Comparison of ENCODE assay signal across 1 cellular context in genomic region chr4:87006531-87007344, GRCh38.
TF ChIP-seq lines count a peak whose summit lies in the region.

No MANE protein-coding gene starts in this region.

TF ChIP-seq in HepG2, 621 proteins besides CTCF, POLR2A, EP300 and RAD21 (continued from another document and continues in another):
- TF ChIP-seq GPBP1L1 (CRISPR knock-in tag; IDR thresholded peaks at IDR 0.05) (no peak), ZNF672 (CRISPR knock-in tag; IDR thresholded peaks at IDR 0.05) (no peak), MAZ (IDR thresholded peaks at IDR 0.05; ENCODE audit: borderline replicate concordance, low read depth, low read length) (peak; percentile 73; the same call in 1 of the 2 replicates), MAZ (CRISPR knock-in tag; IDR thresholded peaks at IDR 0.05; ENCODE audit: low read depth) (peak; percentile 81), RNF219 (CRISPR knock-in tag; IDR thresholded peaks at IDR 0.05) (no peak; the same call in 1 of the 2 replicates), ARNT (IDR thresholded peaks at IDR 0.05) (no peak), ZNF703 (CRISPR knock-in tag; IDR thresholded peaks at IDR 0.05; ENCODE audit: borderline replicate concordance) (peak; percentile 95), ZNF687 (CRISPR knock-in tag; IDR thresholded peaks at IDR 0.05) (peak; percentile 95), NFKBIZ (CRISPR knock-in tag; IDR thresholded peaks at IDR 0.05) (no peak), ZNF556 (CRISPR knock-in tag; IDR thresholded peaks at IDR 0.05; ENCODE audit: borderline replicate concordance) (peak; percentile 46; the same call in 1 of the 2 replicates), WIZ (CRISPR knock-in tag; IDR thresholded peaks at IDR 0.05) (0 out of 2 replicates have a peak, but pooled peaks have one; percentile 16), ELF4 (CRISPR knock-in tag; IDR thresholded peaks at IDR 0.05; ENCODE audit: borderline replicate concordance) (peak; percentile 80; the same call in 1 of the 2 replicates), BHLHE40 (IDR thresholded peaks at IDR 0.05; ENCODE audit: low read length) (peak; percentile 90), CENPX (CRISPR knock-in tag; IDR thresholded peaks at IDR 0.05) (no peak), ADNP (CRISPR knock-in tag; IDR thresholded peaks at IDR 0.05) (no peak), NR2C2 (CRISPR knock-in tag; IDR thresholded peaks at IDR 0.05; ENCODE audit: borderline replicate concordance) (peak; percentile 42), ONECUT2 (CRISPR knock-in tag; IDR thresholded peaks at IDR 0.05) (no peak), RFX3 (CRISPR knock-in tag; IDR thresholded peaks at IDR 0.05) (no peak), HOXA3 (CRISPR knock-in tag; IDR thresholded peaks at IDR 0.05) (peak; percentile 66), CHD2 (IDR thresholded peaks at IDR 0.05; ENCODE audit: low read depth, low read length) (no peak; the same call in 1 of the 2 replicates), ZNF510 (CRISPR knock-in tag; IDR thresholded peaks at IDR 0.05; ENCODE audit: low read depth) (no peak), HOXA5 (CRISPR knock-in tag; IDR thresholded peaks at IDR 0.05) (peak; percentile 85; the same call in 1 of the 2 replicates), RARA (CRISPR knock-in tag; IDR thresholded peaks at IDR 0.05) (peak; percentile 11), MED13 (CRISPR knock-in tag; IDR thresholded peaks at IDR 0.05) (no peak), MYNN (CRISPR knock-in tag; IDR thresholded peaks at IDR 0.05; ENCODE audit: low read depth) (0 out of 2 replicates have a peak, but pooled peaks have one; percentile 53), ZNF775 (CRISPR knock-in tag; IDR thresholded peaks at IDR 0.05; ENCODE audit: borderline replicate concordance) (no peak), ZNF136 (CRISPR knock-in tag; IDR thresholded peaks at IDR 0.05; ENCODE audit: low read depth) (peak; percentile 68; the same call in 1 of the 2 replicates), ZNF33B (CRISPR knock-in tag; IDR thresholded peaks at IDR 0.05) (peak; percentile 67; the same call in 1 of the 2 replicates), ISX (CRISPR knock-in tag; conservative IDR thresholded peaks at IDR 0.05) (peak; percentile 37; the same call in 1 of the 2 replicates), ZFY (CRISPR knock-in tag; IDR thresholded peaks at IDR 0.05) (peak; percentile 77), ZFP37 (CRISPR knock-in tag; IDR thresholded peaks at IDR 0.05; ENCODE audit: borderline replicate concordance) (0 out of 2 replicates have a peak, but pooled peaks have one; percentile 34), ZFP62 (CRISPR knock-in tag; IDR thresholded peaks at IDR 0.05) (no peak)
- TF ChIP-seq, protein P1, sequence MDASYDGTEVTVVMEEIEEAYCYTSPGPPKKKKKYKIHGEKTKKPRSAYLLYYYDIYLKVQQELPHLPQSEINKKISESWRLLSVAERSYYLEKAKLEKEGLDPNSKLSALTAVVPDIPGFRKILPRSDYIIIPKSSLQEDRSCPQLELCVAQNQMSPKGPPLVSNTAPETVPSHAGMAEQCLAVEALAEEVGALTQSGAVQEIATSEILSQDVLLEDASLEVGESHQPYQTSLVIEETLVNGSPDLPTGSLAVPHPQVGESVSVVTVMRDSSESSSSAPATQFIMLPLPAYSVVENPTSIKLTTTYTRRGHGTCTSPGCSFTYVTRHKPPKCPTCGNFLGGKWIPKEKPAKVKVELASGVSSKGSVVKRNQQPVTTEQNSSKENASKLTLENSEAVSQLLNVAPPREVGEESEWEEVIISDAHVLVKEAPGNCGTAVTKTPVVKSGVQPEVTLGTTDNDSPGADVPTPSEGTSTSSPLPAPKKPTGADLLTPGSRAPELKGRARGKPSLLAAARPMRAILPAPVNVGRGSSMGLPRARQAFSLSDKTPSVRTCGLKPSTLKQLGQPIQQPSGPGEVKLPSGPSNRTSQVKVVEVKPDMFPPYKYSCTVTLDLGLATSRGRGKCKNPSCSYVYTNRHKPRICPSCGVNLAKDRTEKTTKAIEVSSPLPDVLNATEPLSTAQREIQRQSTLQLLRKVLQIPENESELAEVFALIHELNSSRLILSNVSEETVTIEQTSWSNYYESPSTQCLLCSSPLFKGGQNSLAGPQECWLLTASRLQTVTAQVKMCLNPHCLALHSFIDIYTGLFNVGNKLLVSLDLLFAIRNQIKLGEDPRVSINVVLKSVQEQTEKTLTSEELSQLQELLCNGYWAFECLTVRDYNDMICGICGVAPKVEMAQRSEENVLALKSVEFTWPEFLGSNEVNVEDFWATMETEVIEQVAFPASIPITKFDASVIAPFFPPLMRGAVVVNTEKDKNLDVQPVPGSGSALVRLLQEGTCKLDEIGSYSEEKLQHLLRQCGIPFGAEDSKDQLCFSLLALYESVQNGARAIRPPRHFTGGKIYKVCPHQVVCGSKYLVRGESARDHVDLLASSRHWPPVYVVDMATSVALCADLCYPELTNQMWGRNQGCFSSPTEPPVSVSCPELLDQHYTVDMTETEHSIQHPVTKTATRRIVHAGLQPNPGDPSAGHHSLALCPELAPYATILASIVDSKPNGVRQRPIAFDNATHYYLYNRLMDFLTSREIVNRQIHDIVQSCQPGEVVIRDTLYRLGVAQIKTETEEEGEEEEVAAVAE (CRISPR knock-in tag; IDR thresholded peaks at IDR 0.05; ENCODE audit: borderline replicate concordance): no peak
- TF ChIP-seq, protein P2, sequence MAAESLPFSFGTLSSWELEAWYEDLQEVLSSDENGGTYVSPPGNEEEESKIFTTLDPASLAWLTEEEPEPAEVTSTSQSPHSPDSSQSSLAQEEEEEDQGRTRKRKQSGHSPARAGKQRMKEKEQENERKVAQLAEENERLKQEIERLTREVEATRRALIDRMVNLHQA (CRISPR knock-in tag; IDR thresholded peaks at IDR 0.05): no peak; the same call in 1 of the 2 replicates
- TF ChIP-seq, protein P3, sequence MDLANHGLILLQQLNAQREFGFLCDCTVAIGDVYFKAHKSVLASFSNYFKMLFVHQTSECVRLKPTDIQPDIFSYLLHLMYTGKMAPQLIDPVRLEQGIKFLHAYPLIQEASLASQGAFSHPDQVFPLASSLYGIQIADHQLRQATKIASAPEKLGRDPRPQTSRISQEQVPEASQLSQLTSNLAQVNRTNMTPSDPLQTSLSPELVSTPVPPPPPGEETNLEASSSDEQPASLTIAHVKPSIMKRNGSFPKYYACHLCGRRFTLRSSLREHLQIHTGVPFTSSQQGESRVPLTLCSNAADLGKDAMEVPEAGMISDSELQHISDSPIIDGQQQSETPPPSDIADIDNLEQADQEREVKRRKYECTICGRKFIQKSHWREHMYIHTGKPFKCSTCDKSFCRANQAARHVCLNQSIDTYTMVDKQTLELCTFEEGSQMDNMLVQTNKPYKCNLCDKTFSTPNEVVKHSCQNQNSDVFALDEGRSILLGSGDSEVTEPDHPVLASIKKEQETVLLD (CRISPR knock-in tag; IDR thresholded peaks at IDR 0.05; ENCODE audit: low read depth): peak; percentile 76
- TF ChIP-seq, protein P4, sequence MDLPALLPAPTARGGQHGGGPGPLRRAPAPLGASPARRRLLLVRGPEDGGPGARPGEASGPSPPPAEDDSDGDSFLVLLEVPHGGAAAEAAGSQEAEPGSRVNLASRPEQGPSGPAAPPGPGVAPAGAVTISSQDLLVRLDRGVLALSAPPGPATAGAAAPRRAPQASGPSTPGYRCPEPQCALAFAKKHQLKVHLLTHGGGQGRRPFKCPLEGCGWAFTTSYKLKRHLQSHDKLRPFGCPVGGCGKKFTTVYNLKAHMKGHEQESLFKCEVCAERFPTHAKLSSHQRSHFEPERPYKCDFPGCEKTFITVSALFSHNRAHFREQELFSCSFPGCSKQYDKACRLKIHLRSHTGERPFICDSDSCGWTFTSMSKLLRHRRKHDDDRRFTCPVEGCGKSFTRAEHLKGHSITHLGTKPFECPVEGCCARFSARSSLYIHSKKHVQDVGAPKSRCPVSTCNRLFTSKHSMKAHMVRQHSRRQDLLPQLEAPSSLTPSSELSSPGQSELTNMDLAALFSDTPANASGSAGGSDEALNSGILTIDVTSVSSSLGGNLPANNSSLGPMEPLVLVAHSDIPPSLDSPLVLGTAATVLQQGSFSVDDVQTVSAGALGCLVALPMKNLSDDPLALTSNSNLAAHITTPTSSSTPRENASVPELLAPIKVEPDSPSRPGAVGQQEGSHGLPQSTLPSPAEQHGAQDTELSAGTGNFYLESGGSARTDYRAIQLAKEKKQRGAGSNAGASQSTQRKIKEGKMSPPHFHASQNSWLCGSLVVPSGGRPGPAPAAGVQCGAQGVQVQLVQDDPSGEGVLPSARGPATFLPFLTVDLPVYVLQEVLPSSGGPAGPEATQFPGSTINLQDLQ (CRISPR knock-in tag; IDR thresholded peaks at IDR 0.05): peak; percentile 82
- TF ChIP-seq, protein P5, sequence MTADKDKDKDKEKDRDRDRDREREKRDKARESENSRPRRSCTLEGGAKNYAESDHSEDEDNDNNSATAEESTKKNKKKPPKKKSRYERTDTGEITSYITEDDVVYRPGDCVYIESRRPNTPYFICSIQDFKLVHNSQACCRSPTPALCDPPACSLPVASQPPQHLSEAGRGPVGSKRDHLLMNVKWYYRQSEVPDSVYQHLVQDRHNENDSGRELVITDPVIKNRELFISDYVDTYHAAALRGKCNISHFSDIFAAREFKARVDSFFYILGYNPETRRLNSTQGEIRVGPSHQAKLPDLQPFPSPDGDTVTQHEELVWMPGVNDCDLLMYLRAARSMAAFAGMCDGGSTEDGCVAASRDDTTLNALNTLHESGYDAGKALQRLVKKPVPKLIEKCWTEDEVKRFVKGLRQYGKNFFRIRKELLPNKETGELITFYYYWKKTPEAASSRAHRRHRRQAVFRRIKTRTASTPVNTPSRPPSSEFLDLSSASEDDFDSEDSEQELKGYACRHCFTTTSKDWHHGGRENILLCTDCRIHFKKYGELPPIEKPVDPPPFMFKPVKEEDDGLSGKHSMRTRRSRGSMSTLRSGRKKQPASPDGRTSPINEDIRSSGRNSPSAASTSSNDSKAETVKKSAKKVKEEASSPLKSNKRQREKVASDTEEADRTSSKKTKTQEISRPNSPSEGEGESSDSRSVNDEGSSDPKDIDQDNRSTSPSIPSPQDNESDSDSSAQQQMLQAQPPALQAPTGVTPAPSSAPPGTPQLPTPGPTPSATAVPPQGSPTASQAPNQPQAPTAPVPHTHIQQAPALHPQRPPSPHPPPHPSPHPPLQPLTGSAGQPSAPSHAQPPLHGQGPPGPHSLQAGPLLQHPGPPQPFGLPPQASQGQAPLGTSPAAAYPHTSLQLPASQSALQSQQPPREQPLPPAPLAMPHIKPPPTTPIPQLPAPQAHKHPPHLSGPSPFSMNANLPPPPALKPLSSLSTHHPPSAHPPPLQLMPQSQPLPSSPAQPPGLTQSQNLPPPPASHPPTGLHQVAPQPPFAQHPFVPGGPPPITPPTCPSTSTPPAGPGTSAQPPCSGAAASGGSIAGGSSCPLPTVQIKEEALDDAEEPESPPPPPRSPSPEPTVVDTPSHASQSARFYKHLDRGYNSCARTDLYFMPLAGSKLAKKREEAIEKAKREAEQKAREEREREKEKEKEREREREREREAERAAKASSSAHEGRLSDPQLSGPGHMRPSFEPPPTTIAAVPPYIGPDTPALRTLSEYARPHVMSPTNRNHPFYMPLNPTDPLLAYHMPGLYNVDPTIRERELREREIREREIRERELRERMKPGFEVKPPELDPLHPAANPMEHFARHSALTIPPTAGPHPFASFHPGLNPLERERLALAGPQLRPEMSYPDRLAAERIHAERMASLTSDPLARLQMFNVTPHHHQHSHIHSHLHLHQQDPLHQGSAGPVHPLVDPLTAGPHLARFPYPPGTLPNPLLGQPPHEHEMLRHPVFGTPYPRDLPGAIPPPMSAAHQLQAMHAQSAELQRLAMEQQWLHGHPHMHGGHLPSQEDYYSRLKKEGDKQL (CRISPR knock-in tag; IDR thresholded peaks at IDR 0.05; ENCODE audit: low read depth): no peak; the same call in 1 of the 2 replicates
